In genomic region chr20:45857114-45857835, GRCh38 we compare ENCODE assay signal across 8 cellular contexts. TPM values are rescaled to one million over a fixed set of nuclear protein-coding genes. Genes with fewer than 3 reads are reported as not detected.
DNase-seq lines count a peak whose midpoint lies in the region; ATAC-seq, FAIRE-seq and TF ChIP-seq lines count a peak whose summit lies in the region.

Gene ACOT8, minus strand, starts transcription at chr20:45857392. Its CDS starts 77 bp downstream, at chr20:45857315.
Gene ZSWIM3, plus strand, starts transcription at chr20:45857614. Its CDS starts 212 bp downstream, at chr20:45857826.

- TF ChIP-seq CTCF in GM12864 (IDR thresholded peaks at IDR 0.05; ENCODE audit: low read depth, low read length, missing control alignments) (no peak), cardiac muscle cell (IDR thresholded peaks at IDR 0.05; ENCODE audit: low read depth, low read length) (no peak), pancreas (IDR thresholded peaks at IDR 0.05) (no peak), tibial artery (IDR thresholded peaks at IDR 0.05) (peak in 1 of 2 experiments; percentile 7)

- DNase-seq in GM12864 (ENCODE audit: low read depth) (peak; percentile 100), NCI-H1105 (lab: John Stamatoyannopoulos, UW) (peak; percentile 100), SKM-1 (lab: John Stamatoyannopoulos, UW; ENCODE audit: unreplicated experiment) (peak; percentile 99), cardiac muscle cell (ENCODE audit: low read depth in 1 of 2, low spot score in 1 of 2) (peak; percentile 100), pancreas (peak; percentile 77 to 99 (median 94)), tibial artery (peak; percentile 98 to 99)
- DNase-seq in activated naive CD8-positive, alpha-beta T cell treated with anti-CD3 and anti-CD28 coated beads, Interleukin-2, amount 50 U/mL, for 16 hours (ENCODE audit: low read depth, low spot score), result peak; percentile 85

- ATAC-seq in HG02642 (IDR thresholded peaks at IDR 0.05; ENCODE audit: poor library complexity, unreplicated experiment), result peak; percentile 97
- ATAC-seq in pancreas, result peak; percentile 98 to 100 (median 98)

- peak within 1 kb of the TSS; percentile 97 for H3K4me3 ChIP-seq in GM12864 (ENCODE audit: low read depth, low read length)
- peak within 1 kb of the TSS; percentile 60 for H3K4me3 ChIP-seq in cardiac muscle cell
- H3K4me3 ChIP-seq in pancreas, result peak within 1 kb of the TSS; percentile 65 to 88 (median 80)
- H3K4me3 ChIP-seq in tibial artery, result peak within 1 kb of the TSS; percentile 63 to 64

- H3K9me3 ChIP-seq in cardiac muscle cell (ENCODE audit: low read depth), result no peaks in the 10 kb centered on the region
- H3K9me3 ChIP-seq in pancreas, result no peaks in the 10 kb centered on the region
- H3K9me3 ChIP-seq in tibial artery, result no peaks in the 10 kb centered on the region

- intact Hi-C loops in pancreas (cut with DNase I) (no loop called here), tibial artery (cut with DNase I; ENCODE audit: low total_unique reads) (no loop called here)

- FAIRE-seq in pancreas (lab: Jason Lieb, UNC), result peak; percentile 37

- H3K27me3 ChIP-seq in cardiac muscle cell (no peaks in the 10 kb centered on the region), pancreas (no peaks in the 10 kb centered on the region), tibial artery (no peaks in the 10 kb centered on the region)

- H3K27ac ChIP-seq in cardiac muscle cell (peak within 1 kb of the TSS; percentile 73), pancreas (peak within 1 kb of the TSS; percentile 40 to 69 (median 59)), tibial artery (peak within 1 kb of the TSS; percentile 68 to 75)

- 0 to 1% methylated on average over 34 to 35 of the region's 35 CpGs for WGBS in pancreas, 2 donors

- H3K36me3 ChIP-seq in cardiac muscle cell (no peaks in the 10 kb centered on the region), pancreas (no peaks in the 10 kb centered on the region), tibial artery (peaks cover 0 to 21% (median 4%) of the 10 kb centered on the region in 3 donors)

- H3K4me1 ChIP-seq in cardiac muscle cell (ENCODE audit: low read depth), result peaks cover 12% of the 10 kb centered on the region
- H3K4me1 ChIP-seq in pancreas, result peaks cover 13 to 21% (median 14%) of the 10 kb centered on the region in 3 donors
- peaks cover 0 to 38% (median 31%) of the 10 kb centered on the region in 4 donors for H3K4me1 ChIP-seq in tibial artery

RNA-seq across cellular contexts. Expression of gene ACOT8, which starts in this region (rescaled TPM):
- total RNA-seq in cardiac muscle cell (45.3 and 55.9 TPM in 2 replicates), pancreas (10 to 100 TPM in 2 of 6 donors, 1 to 10 TPM in 4; 7.0 to 14.0 (median 9.7) TPM)
- polyA plus RNA-seq in cardiac muscle cell (48.3 and 64.9 TPM in 2 replicates), pancreas (10 to 100 TPM; 17.9 to 21.2 TPM)

RNA-seq across cellular contexts. Expression of gene ZSWIM3, which starts in this region (rescaled TPM):
- total RNA-seq in cardiac muscle cell, result 7.4 and 8.0 TPM in 2 replicates
- 2.2 and 4.0 TPM in 2 replicates for polyA plus RNA-seq in cardiac muscle cell
- 1 to 10 TPM in 4 of 6 donors, under 1 TPM in 2; 0.46 to 2.2 (median 1.1) TPM for total RNA-seq in pancreas
- 1 to 10 TPM; 1.4 to 1.9 TPM for polyA plus RNA-seq in pancreas

Comparison
In these comparisons a context has a peak if more than half of its experiments do, and no peak if none do; other contexts are left out.
1. Peak in every context shown above with its lines: DNase-seq, ATAC-seq, H3K4me3 ChIP-seq and H3K27ac ChIP-seq.